In the genomic region with DNA sequence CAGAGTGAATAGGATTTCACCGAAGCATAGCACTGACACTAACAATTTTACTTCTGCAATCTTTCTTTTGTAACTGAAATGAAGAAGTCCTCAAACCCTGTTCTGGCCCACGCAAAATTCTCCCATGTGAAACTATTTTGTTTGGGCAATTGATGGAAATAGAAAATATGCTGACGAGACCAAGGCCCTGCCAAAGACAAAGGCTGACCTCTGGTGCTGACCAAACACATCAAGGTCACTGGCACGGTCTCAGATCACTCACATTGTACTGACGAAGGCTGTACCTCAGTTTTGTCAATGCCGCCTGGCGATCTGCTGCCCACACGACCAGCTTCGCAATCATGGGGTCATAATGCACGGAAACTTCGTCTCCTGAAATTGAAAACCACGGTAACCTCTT, we compare ENCODE assay signal across 15 cellular contexts. TPM values are rescaled to one million over a fixed set of nuclear protein-coding genes. Genes with fewer than 3 reads are reported as not detected.
DNase-seq lines count a peak whose midpoint lies in the region; ATAC-seq and TF ChIP-seq lines count a peak whose summit lies in the region.
"Had no signal": no experiment of that assay in that cellular context is flagged by ENCODE, and none has a peak within 500 bp of the region (broad histone marks: within the 10 kb centered on the region; RNA-seq: fewer than 3 reads in every experiment).

No MANE protein-coding gene starts in this region.

- peak overlapping the region; percentile 99 for H2AK5ac ChIP-seq in mesenchymal stem cell (ENCODE audit: low read length, severe bottlenecking)

- no peak for TF ChIP-seq CTCF in cardiac muscle cell (IDR thresholded peaks at IDR 0.05; ENCODE audit: low read depth, low read length)
- no peak for TF ChIP-seq CTCF in right atrium auricular region (IDR thresholded peaks at IDR 0.05)
- no peak for TF ChIP-seq CTCF in WTC11 (IDR thresholded peaks at IDR 0.05)
- TF ChIP-seq CTCF in upper lobe of right lung (IDR thresholded peaks at IDR 0.05): no peak
- TF ChIP-seq CTCF in activated CD8-positive, alpha-beta T cell treated with anti-CD3 and anti-CD28 coated beads for 36 hours (IDR thresholded peaks at IDR 0.05): no peak

- no peak overlapping the region for H3K4ac ChIP-seq in mesenchymal stem cell (ENCODE audit: low read depth in 1 of 2, low read length in 2 of 2)

- no peaks in the 10 kb centered on the region for H3K27me3 Mint-ChIP-seq in WTC11 (ENCODE audit: low read depth)
- no peaks in the 10 kb centered on the region for H3K27me3 Mint-ChIP-seq in activated CD8-positive, alpha-beta T cell treated with anti-CD3 and anti-CD28 coated beads for 36 hours

- CTCF ChIA-PET in WTC11 (lab: Charles Lee): no interaction called here
- CTCF ChIA-PET in activated CD8-positive, alpha-beta T cell treated with anti-CD3 and anti-CD28 coated beads for 36 hours (lab: Charles Lee): no interaction called here

- H4K8ac ChIP-seq in mesenchymal stem cell (ENCODE audit: low read length): no peak overlapping the region

- no peaks in the 10 kb centered on the region for H3K4me1 Mint-ChIP-seq in WTC11
- no peaks in the 10 kb centered on the region for H3K4me1 Mint-ChIP-seq in activated CD8-positive, alpha-beta T cell treated with anti-CD3 and anti-CD28 coated beads for 36 hours (ENCODE audit: low read depth)

- peak overlapping the region; percentile 98 for H2BK5ac ChIP-seq in mesenchymal stem cell (ENCODE audit: low read depth, low read length, poor library complexity, severe bottlenecking)

- no peaks in the 10 kb centered on the region for H3K9me3 ChIP-seq in cardiac muscle cell (ENCODE audit: low read depth)
- no peaks in the 10 kb centered on the region for H3K9me3 ChIP-seq in right atrium auricular region
- H3K9me3 ChIP-seq in mesenchymal stem cell (ENCODE audit: control insufficient read depth, low read length): no peaks in the 10 kb centered on the region
- no peaks in the 10 kb centered on the region for H3K9me3 ChIP-seq in upper lobe of right lung
- H3K9me3 ChIP-seq: BLaER1 treated with 17β-estradiol and CSF1 and Interleukin-3, amounts not matched to agents 10 nM and 100 nM had no signal

- no peak overlapping the region for H3K4me3 Mint-ChIP-seq in WTC11
- H3K4me3 Mint-ChIP-seq in activated CD8-positive, alpha-beta T cell treated with anti-CD3 and anti-CD28 coated beads for 36 hours: no peak overlapping the region

- H3K4me1 ChIP-seq in cardiac muscle cell (ENCODE audit: low read depth): peaks cover 4% of the 10 kb centered on the region
- no peaks in the 10 kb centered on the region for H3K4me1 ChIP-seq in right atrium auricular region
- H3K4me1 ChIP-seq in mesenchymal stem cell (ENCODE audit: control insufficient read depth, insufficient read depth, low read depth, low read length): peaks cover 7% of the 10 kb centered on the region
- no peaks in the 10 kb centered on the region for H3K4me1 ChIP-seq in upper lobe of right lung

- no peak overlapping the region for H3K4me3 ChIP-seq in cardiac muscle cell
- H3K4me3 ChIP-seq in right atrium auricular region: no peak overlapping the region
- no peak overlapping the region for H3K4me3 ChIP-seq in mesenchymal stem cell (ENCODE audit: insufficient read depth in 1 of 2, low read depth in 1 of 2, low read length in 2 of 2)
- no peak overlapping the region for H3K4me3 ChIP-seq in upper lobe of right lung
- H3K4me3 ChIP-seq: BLaER1 treated with 17β-estradiol and CSF1 and Interleukin-3, amounts not matched to agents 10 nM and 100 nM had no signal

- H3K27me3 ChIP-seq in cardiac muscle cell (no peaks in the 10 kb centered on the region), right atrium auricular region (no peaks in the 10 kb centered on the region), mesenchymal stem cell (ENCODE audit: control insufficient read depth in 1 of 2, insufficient read depth in 1 of 2, low read length in 2 of 2) (no peaks in the 10 kb centered on the region), upper lobe of right lung (no peaks in the 10 kb centered on the region)
- H3K27me3 ChIP-seq: BLaER1 treated with 17β-estradiol and CSF1 and Interleukin-3, amounts not matched to agents 10 nM and 100 nM had no signal

- peak overlapping the region; percentile 28 for H3K4me2 ChIP-seq in mesenchymal stem cell (ENCODE audit: low read length, poor library complexity, severe bottlenecking)
- H3K4me2 ChIP-seq: BLaER1 treated with 17β-estradiol and CSF1 and Interleukin-3, amounts not matched to agents 10 nM and 100 nM had no signal

- no peak overlapping the region for H2BK15ac ChIP-seq in mesenchymal stem cell (ENCODE audit: low read depth, poor library complexity, severe bottlenecking)

- ATAC-seq in WTC11 (no peak), upper lobe of right lung (peak; percentile 62)
- no peak for ATAC-seq in activated CD8-positive, alpha-beta T cell treated with anti-CD3 and anti-CD28 coated beads for 36 hours

- DNase-seq in cardiac muscle cell (ENCODE audit: low read depth in 1 of 2, low spot score in 1 of 2): no peak
- no peak for DNase-seq in right atrium auricular region (ENCODE audit: low spot score)
- no peak for DNase-seq in WTC11 (ENCODE audit: low spot score)
- no peak for DNase-seq in mesenchymal stem cell
- DNase-seq in upper lobe of right lung: no peak
- DNase-seq in T1000 (lab: John Stamatoyannopoulos, UW): no peak
- no peak for DNase-seq in activated CD8-positive, alpha-beta T cell treated with anti-CD3 and anti-CD28 coated beads for 36 hours
- no peak for DNase-seq in stimulated activated CD8-positive, alpha-beta memory T cell treated with anti-CD3 and anti-CD28 coated beads, Interleukin-4, amount 100 ng/mL, for 48 hours
- DNase-seq: DMS153, IMR-90, Kasumi-1, NCI-H1105 treated with DMSO at 0.1 percent for 48 hours, NCI-H187, NCI-H446 treated with DMSO at 0.1 percent for 48 hours had no signal

- H3K23ac ChIP-seq in mesenchymal stem cell (ENCODE audit: low read length in 2 of 2): no peak overlapping the region

- H3K9me3 Mint-ChIP-seq in WTC11: no peaks in the 10 kb centered on the region
- H3K9me3 Mint-ChIP-seq in activated CD8-positive, alpha-beta T cell treated with anti-CD3 and anti-CD28 coated beads for 36 hours: no peaks in the 10 kb centered on the region

- POLR2A ChIA-PET in WTC11 (lab: Charles Lee): no interaction called here
- POLR2A ChIA-PET in activated CD8-positive, alpha-beta T cell treated with anti-CD3 and anti-CD28 coated beads for 36 hours (lab: Charles Lee): no interaction called here

- intact Hi-C loops in upper lobe of right lung (cut with DNase I): no loop called here
- intact Hi-C loops in activated CD8-positive, alpha-beta T cell treated with anti-CD3 and anti-CD28 coated beads for 36 hours (cut with micrococcal nuclease): no loop called here

- peak overlapping the region; percentile 44; the same call in 1 of the 2 replicates for H3K27ac Mint-ChIP-seq in WTC11
- no peak overlapping the region for H3K27ac Mint-ChIP-seq in activated CD8-positive, alpha-beta T cell treated with anti-CD3 and anti-CD28 coated beads for 36 hours

- H3K27ac ChIP-seq in cardiac muscle cell: peak overlapping the region; percentile 44
- no peak overlapping the region for H3K27ac ChIP-seq in right atrium auricular region
- H3K27ac ChIP-seq in mesenchymal stem cell (ENCODE audit: low read length, poor library complexity, severe bottlenecking): peak overlapping the region; percentile 99
- no peak overlapping the region for H3K27ac ChIP-seq in upper lobe of right lung
- H3K27ac ChIP-seq: BLaER1 treated with 17β-estradiol and CSF1 and Interleukin-3, amounts not matched to agents 10 nM and 100 nM had no signal

- H2AFZ ChIP-seq in mesenchymal stem cell (ENCODE audit: low read depth, low read length): no peak overlapping the region

- no peak overlapping the region for H2BK120ac ChIP-seq in mesenchymal stem cell (ENCODE audit: low read depth, low read length)

- H3K36me3 Mint-ChIP-seq in WTC11: peaks cover 40% of the 10 kb centered on the region
- H3K36me3 Mint-ChIP-seq in activated CD8-positive, alpha-beta T cell treated with anti-CD3 and anti-CD28 coated beads for 36 hours (ENCODE audit: low read depth): peaks cover 37% of the 10 kb centered on the region

- no peak overlapping the region for H4K91ac ChIP-seq in mesenchymal stem cell (ENCODE audit: low read length)

- no peak overlapping the region for H3K9ac ChIP-seq in mesenchymal stem cell (ENCODE audit: low read length)
- H3K9ac ChIP-seq: BLaER1 treated with 17β-estradiol and CSF1 and Interleukin-3, amounts not matched to agents 10 nM and 100 nM had no signal

- no peak overlapping the region for H3K14ac ChIP-seq in mesenchymal stem cell (ENCODE audit: low read length in 2 of 2)

- WGBS in mesenchymal stem cell: 95% methylated on average over 12 of the region's 12 CpGs

- peaks cover 1% of the 10 kb centered on the region for H3K79me1 ChIP-seq in mesenchymal stem cell (replicated peaks; ENCODE audit: low read length, poor library complexity, severe bottlenecking)

- no peak overlapping the region for H2BK12ac ChIP-seq in mesenchymal stem cell (ENCODE audit: low read length in 2 of 2)

- H3K18ac ChIP-seq in mesenchymal stem cell (ENCODE audit: low read depth in 1 of 2, low read length in 2 of 2): no peak overlapping the region

- H3K36me3 ChIP-seq in cardiac muscle cell (peaks cover 23% of the 10 kb centered on the region), right atrium auricular region (peaks cover 35% of the 10 kb centered on the region), mesenchymal stem cell (ENCODE audit: control insufficient read depth in 1 of 2, insufficient read depth in 2 of 2, low read depth in 1 of 2, low read length in 2 of 2) (peaks cover 8 to 50% of the 10 kb centered on the region in 2 experiments), upper lobe of right lung (peaks cover 91% of the 10 kb centered on the region)

TF ChIP-seq in WTC11, 78 proteins besides CTCF, POLR2A, EP300 and RAD21 (continues in another document):
- TF ChIP-seq ZNF121 (CRISPR knock-in tag; IDR thresholded peaks at IDR 0.05): no peak
- TF ChIP-seq JAZF1 (CRISPR knock-in tag; IDR thresholded peaks at IDR 0.05): no peak
- TF ChIP-seq NFE2L1 (CRISPR knock-in tag; IDR thresholded peaks at IDR 0.05): no peak
- no peak for TF ChIP-seq NFATC4 (CRISPR knock-in tag; IDR thresholded peaks at IDR 0.05)
- no peak for TF ChIP-seq NR3C1 (CRISPR knock-in tag; conservative IDR thresholded peaks at IDR 0.05; ENCODE audit: low read depth)
- TF ChIP-seq GRHL2 (CRISPR knock-in tag; IDR thresholded peaks at IDR 0.05; ENCODE audit: insufficient replicate concordance, severe bottlenecking): no peak
- TF ChIP-seq TCF7 (CRISPR knock-in tag; IDR thresholded peaks at IDR 0.05; ENCODE audit: low read depth): no peak

RNA-seq across cellular contexts. Expression of a gene that starts 58.4 kb away (rescaled TPM):
- total RNA-seq in cardiac muscle cell (22.8 and 31.1 TPM in 2 replicates), right atrium auricular region (10 to 100 TPM; 14.2 to 23.5 TPM), WTC11 (2021) (50.4 to 64.5 TPM (median 56.3 TPM) in 3 replicates), upper lobe of right lung (49.9 TPM)
- 28.4 and 33.2 TPM in 2 replicates for polyA plus RNA-seq in cardiac muscle cell
- polyA plus RNA-seq in mesenchymal stem cell (2013, experiment 1 of 2): 38.5 TPM
- 42.5 TPM for polyA plus RNA-seq in mesenchymal stem cell (2013, experiment 2 of 2)
- 10 to 100 TPM; 39.6 to 43.2 TPM for total RNA-seq in activated CD8-positive, alpha-beta T cell treated with anti-CD3 and anti-CD28 coated beads for 36 hours

Comparison
In these comparisons a context has a peak if more than half of its experiments do, and no peak if none do; other contexts are left out.
1. H3K27ac ChIP-seq: peak in cardiac muscle cell (single experiment) and mesenchymal stem cell (single experiment); none in right atrium auricular region (0 of 2) and upper lobe of right lung (single experiment).